ENCODE assay signal across 16 cellular contexts in genomic region chr10:101718681-101719275, GRCh38. TPM values are rescaled to one million over a fixed set of nuclear protein-coding genes. Genes with fewer than 3 reads are reported as not detected.
A peak's percentile ranks its signal among the peaks of the same experiment; 100 is the strongest.
DNase-seq lines count a peak whose midpoint lies in the region; TF ChIP-seq lines count a peak whose summit lies in the region.
"Had no signal": no experiment of that assay in that cellular context is flagged by ENCODE, and none has a peak within 500 bp of the region (broad histone marks: within the 10 kb centered on the region; RNA-seq: fewer than 3 reads in every experiment).

No MANE protein-coding gene starts in this region.

- no peak overlapping the region for H2AK5ac ChIP-seq in mesendoderm (ENCODE audit: low read length)

- no peaks in the 10 kb centered on the region for H3K79me2 ChIP-seq in mesendoderm (ENCODE audit: control insufficient read depth, insufficient read depth, low read length)

- no peak overlapping the region for H3K4ac ChIP-seq in mesendoderm (ENCODE audit: low read depth, low read length)

- no peak overlapping the region for H3K27ac ChIP-seq in HEK293 (ENCODE audit: extremely low read depth, low read depth, low read length)
- H3K27ac ChIP-seq in endodermal cell (ENCODE audit: low read depth, low read length) = no peak overlapping the region
- no peak overlapping the region for H3K27ac ChIP-seq in mesendoderm (ENCODE audit: low read depth, low read length)
- H3K27ac ChIP-seq: HL-60 had no signal

- no peaks in the 10 kb centered on the region for H3K9me3 Mint-ChIP-seq in endodermal cell
- H3K9me3 Mint-ChIP-seq in activated CD4-positive, alpha-beta memory T cell treated with anti-CD3 and anti-CD28 coated beads, Interleukin-2, amount 10 ng/mL, durations not matched to agents 7 days and 5 days = no peaks in the 10 kb centered on the region
- no peaks in the 10 kb centered on the region for H3K9me3 Mint-ChIP-seq in activated CD4-positive, alpha-beta T cell treated with anti-CD3 and anti-CD28 coated beads, Interleukin-2, amount 10 ng/mL, durations not matched to agents 24 days and 14 days
- H3K9me3 Mint-ChIP-seq: CD8-positive, alpha-beta T cell; HFFc6 had no signal

- CTCF ChIA-PET in HEK293 (lab: Yijun Ruan, JAX) = interaction anchor here (0.6 to 1.7 kb wide), 2 partner anchors 63 to 66 kb away, joined by 3 to 6 read pairs; no protein-coding TSS in a partner anchor
- CTCF ChIA-PET in activated CD4-positive, alpha-beta memory T cell treated with anti-CD3 and anti-CD28 coated beads, Interleukin-2, amount 10 ng/mL, durations not matched to agents 7 days and 5 days (lab: Charles Lee) = interaction anchor here (0.7 to 1.2 kb wide), 2 partner anchors 16 to 63 kb away, joined by 3 read pairs; no protein-coding TSS in a partner anchor

- H3K27me3 ChIP-seq in adipocyte (replicated peaks; ENCODE audit: control insufficient read depth, insufficient read depth, low read length) = peaks cover 27% of the 10 kb centered on the region
- H3K27me3 ChIP-seq in endodermal cell (ENCODE audit: control insufficient read depth, insufficient read depth, low read length, poor library complexity, severe bottlenecking) = no peaks in the 10 kb centered on the region
- no peaks in the 10 kb centered on the region for H3K27me3 ChIP-seq in mesendoderm (ENCODE audit: insufficient read depth, low read length, poor library complexity)

- no peaks in the 10 kb centered on the region for H3K36me3 Mint-ChIP-seq in endodermal cell (ENCODE audit: low read depth)
- no peaks in the 10 kb centered on the region for H3K36me3 Mint-ChIP-seq in activated CD4-positive, alpha-beta memory T cell treated with anti-CD3 and anti-CD28 coated beads, Interleukin-2, amount 10 ng/mL, durations not matched to agents 7 days and 5 days (ENCODE audit: low read depth)
- no peaks in the 10 kb centered on the region for H3K36me3 Mint-ChIP-seq in activated CD4-positive, alpha-beta T cell treated with anti-CD3 and anti-CD28 coated beads, Interleukin-2, amount 10 ng/mL, durations not matched to agents 24 days and 14 days (ENCODE audit: low read depth)
- H3K36me3 Mint-ChIP-seq: CD14-positive monocyte; CD8-positive, alpha-beta T cell had no signal

- TF ChIP-seq CTCF in HEK293 (tag by site-specific recombination; IDR thresholded peaks at IDR 0.05) (no peak), endodermal cell (conservative IDR thresholded peaks at IDR 0.05) (no peak)

- H3K23ac ChIP-seq in mesendoderm (ENCODE audit: low read length) = no peak overlapping the region

- no peak overlapping the region for H3K4me3 ChIP-seq in HEK293 (ENCODE audit: low read depth, low read length)
- H3K4me3 ChIP-seq in adipocyte (ENCODE audit: low read length) = no peak overlapping the region
- peak overlapping the region; percentile 1 for H3K4me3 ChIP-seq in endodermal cell (ENCODE audit: low read length)
- H3K4me3 ChIP-seq in mesendoderm (ENCODE audit: low read length) = no peak overlapping the region
- H3K4me3 ChIP-seq: HAP-1 had no signal

- H2BK5ac ChIP-seq in mesendoderm (ENCODE audit: low read length) = no peak overlapping the region

- H2BK120ac ChIP-seq in mesendoderm (ENCODE audit: low read depth, low read length) = no peak overlapping the region

- H3K27me3 Mint-ChIP-seq in endodermal cell (ENCODE audit: insufficient read depth) = no peaks in the 10 kb centered on the region
- peaks cover 4% of the 10 kb centered on the region for H3K27me3 Mint-ChIP-seq in activated CD4-positive, alpha-beta memory T cell treated with anti-CD3 and anti-CD28 coated beads, Interleukin-2, amount 10 ng/mL, durations not matched to agents 7 days and 5 days
- H3K27me3 Mint-ChIP-seq in activated CD4-positive, alpha-beta T cell treated with anti-CD3 and anti-CD28 coated beads, Interleukin-2, amount 10 ng/mL, durations not matched to agents 24 days and 14 days = peaks cover 22% of the 10 kb centered on the region

- no peak overlapping the region for H3K4me3 Mint-ChIP-seq in endodermal cell
- H3K4me3 Mint-ChIP-seq in activated CD4-positive, alpha-beta memory T cell treated with anti-CD3 and anti-CD28 coated beads, Interleukin-2, amount 10 ng/mL, durations not matched to agents 7 days and 5 days = no peak overlapping the region
- no peak overlapping the region for H3K4me3 Mint-ChIP-seq in activated CD4-positive, alpha-beta T cell treated with anti-CD3 and anti-CD28 coated beads, Interleukin-2, amount 10 ng/mL, durations not matched to agents 24 days and 14 days
- H3K4me3 Mint-ChIP-seq: CD8-positive, alpha-beta T cell; HFFc6 had no signal

- H3K9me3 ChIP-seq in HEK293 (ENCODE audit: control insufficient read depth, insufficient read depth, low read depth, low read length) (no peaks in the 10 kb centered on the region), adipocyte (ENCODE audit: control insufficient read depth, low read length) (no peaks in the 10 kb centered on the region), endodermal cell (ENCODE audit: control insufficient read depth, low read length) (no peaks in the 10 kb centered on the region)
- H3K9me3 ChIP-seq: HAP-1 had no signal

- H4K5ac ChIP-seq in mesendoderm (ENCODE audit: low read length) = no peak overlapping the region

- peaks cover 35% of the 10 kb centered on the region for H3K4me1 Mint-ChIP-seq in endodermal cell
- H3K4me1 Mint-ChIP-seq in activated CD4-positive, alpha-beta memory T cell treated with anti-CD3 and anti-CD28 coated beads, Interleukin-2, amount 10 ng/mL, durations not matched to agents 7 days and 5 days = peaks cover 17% of the 10 kb centered on the region
- peaks cover 5% of the 10 kb centered on the region for H3K4me1 Mint-ChIP-seq in activated CD4-positive, alpha-beta T cell treated with anti-CD3 and anti-CD28 coated beads, Interleukin-2, amount 10 ng/mL, durations not matched to agents 24 days and 14 days

- H4K8ac ChIP-seq in mesendoderm (ENCODE audit: low read depth, low read length) = no peak overlapping the region

- H3K56ac ChIP-seq in mesendoderm (ENCODE audit: low read length) = no peak overlapping the region

- H3K79me1 ChIP-seq in mesendoderm (ENCODE audit: low read length) = no peaks in the 10 kb centered on the region

- H2BK15ac ChIP-seq in mesendoderm (replicated peaks; ENCODE audit: low read depth) = no peak overlapping the region

- POLR2A ChIA-PET in HEK293 (lab: Yijun Ruan, JAX) = no interaction called here
- POLR2A ChIA-PET in activated CD4-positive, alpha-beta memory T cell treated with anti-CD3 and anti-CD28 coated beads, Interleukin-2, amount 10 ng/mL, durations not matched to agents 7 days and 5 days (lab: Charles Lee) = interaction anchor here (1.1 kb wide), 1 partner anchor 23 kb away, joined by 4 read pairs; no protein-coding TSS in a partner anchor

- no peak overlapping the region for H3K18ac ChIP-seq in mesendoderm (ENCODE audit: low read length)

- H3K36me3 ChIP-seq in HEK293 (ENCODE audit: control insufficient read depth in 2 of 2, insufficient read depth in 1 of 2, low read length in 2 of 2) (no peaks in the 10 kb centered on the region), adipocyte (ENCODE audit: control insufficient read depth, insufficient read depth, low read length, severe bottlenecking) (no peaks in the 10 kb centered on the region), endodermal cell (ENCODE audit: control insufficient read depth, insufficient read depth, low read length) (no peaks in the 10 kb centered on the region), mesendoderm (ENCODE audit: control insufficient read depth, insufficient read depth, low read length) (no peaks in the 10 kb centered on the region)
- H3K36me3 ChIP-seq: HAP-1 had no signal

- H3K4me1 ChIP-seq in HEK293 (ENCODE audit: control insufficient read depth, insufficient read depth, low read length) (no peaks in the 10 kb centered on the region), adipocyte (ENCODE audit: control insufficient read depth, insufficient read depth, low read length) (peaks cover 3% of the 10 kb centered on the region), endodermal cell (ENCODE audit: control insufficient read depth, insufficient read depth, low read length) (peaks cover 14% of the 10 kb centered on the region), mesendoderm (ENCODE audit: control insufficient read depth, low read depth, low read length) (no peaks in the 10 kb centered on the region)

- 98% methylated on average over 3 of the region's 3 CpGs; no CpG with 5 or more reads in 1 of the 2 experiments for WGBS in endodermal cell (ENCODE audit: insufficient coverage in 1 of 2, insufficient read length in 1 of 2), 2 experiments
- no CpG with 5 or more reads among the region's 3 CpGs for WGBS in mesendoderm (ENCODE audit: extremely low coverage, insufficient coverage, low lambda C conversion rate)

- H3K4me2 ChIP-seq in mesendoderm (ENCODE audit: low read length) = no peak overlapping the region

- intact Hi-C loops in activated CD4-positive, alpha-beta T cell treated with anti-CD3 and anti-CD28 coated beads, Interleukin-2, amount 10 ng/mL, durations not matched to agents 24 days and 14 days (cut with micrococcal nuclease) = no loop called here

- DNase-seq in adipocyte (ENCODE audit: low read depth) (peak; percentile 41), endodermal cell (no peak), mesendoderm (peak; percentile 31), iPS-NIHi11 (ENCODE audit: low spot score) (no peak)
- DNase-seq in activated CD4-positive, alpha-beta memory T cell treated with anti-CD3 and anti-CD28 coated beads, Interleukin-2, amount 10 ng/mL, durations not matched to agents 7 days and 5 days = no peak
- no peak for DNase-seq in activated CD4-positive, alpha-beta T cell treated with anti-CD3 and anti-CD28 coated beads, Interleukin-2, amount 10 ng/mL, durations not matched to agents 24 days and 14 days
- DNase-seq: CD8-positive, alpha-beta T cell; COR-L47; DMS153; HFFc6 had no signal

- peak overlapping the region; percentile 71 for H3K27ac Mint-ChIP-seq in endodermal cell
- no peak overlapping the region for H3K27ac Mint-ChIP-seq in activated CD4-positive, alpha-beta memory T cell treated with anti-CD3 and anti-CD28 coated beads, Interleukin-2, amount 10 ng/mL, durations not matched to agents 7 days and 5 days
- no peak overlapping the region for H3K27ac Mint-ChIP-seq in activated CD4-positive, alpha-beta T cell treated with anti-CD3 and anti-CD28 coated beads, Interleukin-2, amount 10 ng/mL, durations not matched to agents 24 days and 14 days
- H3K27ac Mint-ChIP-seq: CD14-positive monocyte; CD8-positive, alpha-beta T cell; HFFc6 had no signal

- H3K9ac ChIP-seq in adipocyte (ENCODE audit: low read length) (no peak overlapping the region), endodermal cell (ENCODE audit: extremely low read depth, low read length, poor library complexity, severe bottlenecking) (no peak overlapping the region), mesendoderm (ENCODE audit: low read length) (no peak overlapping the region)

RNA-seq across cellular contexts. Expression of gene FBXW4, which starts 23.8 kb away (rescaled TPM):
- 10 to 100 TPM; 63.8 to 70.9 TPM for total RNA-seq in endodermal cell
- polyA plus RNA-seq in endodermal cell (2013, experiment 1 of 2) = 15.5 TPM
- polyA plus RNA-seq in endodermal cell (2013, experiment 2 of 2) = 16.8 TPM
- 21.4 TPM for polyA plus RNA-seq in mesendoderm (2013, experiment 1 of 2)
- polyA plus RNA-seq in mesendoderm (2013, experiment 2 of 2) = 19.8 TPM
- total RNA-seq in activated CD4-positive, alpha-beta memory T cell treated with anti-CD3 and anti-CD28 coated beads, Interleukin-2, amount 10 ng/mL, durations not matched to agents 7 days and 5 days = 10 to 100 TPM; 36.8 to 37.3 TPM
- total RNA-seq in activated CD4-positive, alpha-beta T cell treated with anti-CD3 and anti-CD28 coated beads, Interleukin-2, amount 10 ng/mL, durations not matched to agents 24 days and 14 days = 28.4 and 32.0 TPM in 2 replicates

RNA-seq across cellular contexts. Expression of gene FGF8, which starts 57.1 kb away (rescaled TPM):
- 10 to 100 TPM; 13.3 to 46.5 TPM for total RNA-seq in endodermal cell
- polyA plus RNA-seq in endodermal cell (2013, experiment 1 of 2) = 28.6 TPM
- 31.4 TPM for polyA plus RNA-seq in endodermal cell (2013, experiment 2 of 2)
- 64.2 TPM for polyA plus RNA-seq in mesendoderm (2013, experiment 1 of 2)
- 64.2 TPM for polyA plus RNA-seq in mesendoderm (2013, experiment 2 of 2)
- not detected for total RNA-seq in activated CD4-positive, alpha-beta memory T cell treated with anti-CD3 and anti-CD28 coated beads, Interleukin-2, amount 10 ng/mL, durations not matched to agents 7 days and 5 days
- total RNA-seq in activated CD4-positive, alpha-beta T cell treated with anti-CD3 and anti-CD28 coated beads, Interleukin-2, amount 10 ng/mL, durations not matched to agents 24 days and 14 days = 0.35 TPM in 1 of 2 replicates, not detected in the other
- total RNA-seq: A673; CD8-positive, alpha-beta T cell; HFFc6 had no signal
- polyA plus RNA-seq: BJ, CD14-positive monocyte had no signal

Comparison
In these comparisons a context has a peak if more than half of its experiments do, and no peak if none do; other contexts are left out.
1. DNase-seq: peak in adipocyte (single experiment) and mesendoderm (single experiment); none in endodermal cell (single experiment), activated CD4-positive, alpha-beta memory T cell treated with anti-CD3 and anti-CD28 coated beads, Interleukin-2, amount 10 ng/mL, durations not matched to agents 7 days and 5 days (single experiment), activated CD4-positive, alpha-beta T cell treated with anti-CD3 and anti-CD28 coated beads, Interleukin-2, amount 10 ng/mL, durations not matched to agents 24 days and 14 days (single experiment) and iPS-NIHi11 (single experiment).
2. RNA of gene FGF8, which starts 57.1 kb away (total RNA-seq): 13.3 to 46.5 TPM in endodermal cell; 0.35 TPM in activated CD4-positive, alpha-beta T cell treated with anti-CD3 and anti-CD28 coated beads, Interleukin-2, amount 10 ng/mL, durations not matched to agents 24 days and 14 days and not detected in activated CD4-positive, alpha-beta memory T cell treated with anti-CD3 and anti-CD28 coated beads, Interleukin-2, amount 10 ng/mL, durations not matched to agents 7 days and 5 days; every median in the first group is over 10 times any median in the second.